ENCODE assay signal across 8 cellular contexts in genomic region chr17:39687101-39687545, GRCh38.
DNase-seq lines count a peak whose midpoint lies in the region; ATAC-seq and TF ChIP-seq lines count a peak whose summit lies in the region.

No MANE protein-coding gene starts in this region.

- H3K9me3 ChIP-seq in BLaER1: no peaks in the 10 kb centered on the region; the same call in 1 of the 2 replicates

- H3K27ac Mint-ChIP-seq in dendritic cell treated with granulocyte-macrophage colony-stimulating factor and Interleukin-4, amounts not matched to agents 40 ng/mL and 50 ng/mL, for 4 days: peak overlapping the region; percentile 84
- peak overlapping the region; percentile 95 to 99 (median 97) for H3K27ac Mint-ChIP-seq in nephron

- ATAC-seq in HG03097 (IDR thresholded peaks at IDR 0.05; ENCODE audit: low FRiP score, unreplicated experiment) (no peak), GM21360 (IDR thresholded peaks at IDR 0.05; ENCODE audit: unreplicated experiment) (no peak)

- H3K9me3 Mint-ChIP-seq in dendritic cell treated with granulocyte-macrophage colony-stimulating factor and Interleukin-4, amounts not matched to agents 40 ng/mL and 50 ng/mL, for 4 days: no peaks in the 10 kb centered on the region
- H3K9me3 Mint-ChIP-seq in nephron: no peaks in the 10 kb centered on the region

- intact Hi-C loops in dendritic cell treated with granulocyte-macrophage colony-stimulating factor and Interleukin-4, amounts not matched to agents 40 ng/mL and 50 ng/mL, for 4 days (cut with micrococcal nuclease): loop anchor here (5.0 kb wide), 1 partner anchor 240 kb away; the partner anchor contains the start of genes LRRC3C and ORMDL3

- DNase-seq in LNCaP clone FGC (ENCODE audit: low read depth): no peak
- no peak for DNase-seq in NCI-H2107 (lab: John Stamatoyannopoulos, UW)
- no peak for DNase-seq in NCI-H510A treated with DMSO at 0.1 percent for 48 hours (lab: John Stamatoyannopoulos, UW)

- H3K27me3 Mint-ChIP-seq in dendritic cell treated with granulocyte-macrophage colony-stimulating factor and Interleukin-4, amounts not matched to agents 40 ng/mL and 50 ng/mL, for 4 days: peaks cover 5% of the 10 kb centered on the region
- H3K27me3 Mint-ChIP-seq in nephron (ENCODE audit: low read depth): peaks cover 3% of the 10 kb centered on the region

- H3K27ac ChIP-seq in BLaER1: no peak overlapping the region; the same call in 1 of the 2 replicates

- peaks cover 19% of the 10 kb centered on the region; the same call in 1 of the 2 replicates for H3K36me3 ChIP-seq in BLaER1

- H3K4me2 ChIP-seq in BLaER1: peak overlapping the region; percentile 95

- no peaks in the 10 kb centered on the region for H3K27me3 ChIP-seq in BLaER1

- H3K9ac ChIP-seq in BLaER1: no peak overlapping the region

- peaks cover 21% of the 10 kb centered on the region for H3K4me1 Mint-ChIP-seq in dendritic cell treated with granulocyte-macrophage colony-stimulating factor and Interleukin-4, amounts not matched to agents 40 ng/mL and 50 ng/mL, for 4 days (ENCODE audit: low read depth)
- H3K4me1 Mint-ChIP-seq in nephron: peaks cover 22% of the 10 kb centered on the region

- H4K20me1 ChIP-seq in BLaER1: no peaks in the 10 kb centered on the region

- peaks cover 44% of the 10 kb centered on the region for H3K36me3 Mint-ChIP-seq in dendritic cell treated with granulocyte-macrophage colony-stimulating factor and Interleukin-4, amounts not matched to agents 40 ng/mL and 50 ng/mL, for 4 days (ENCODE audit: low read depth)
- peaks cover 29% of the 10 kb centered on the region for H3K36me3 Mint-ChIP-seq in nephron (ENCODE audit: low read depth)

- H3K4me1 ChIP-seq in BLaER1: peaks cover 18% of the 10 kb centered on the region

- H3K4me3 ChIP-seq in BLaER1: peak overlapping the region; percentile 76
- peak overlapping the region; percentile 81 for H3K4me3 ChIP-seq in LNCaP clone FGC (ENCODE audit: low read depth, low read length)

- TF ChIP-seq CTCF in LNCaP clone FGC (IDR thresholded peaks at IDR 0.05; ENCODE audit: control insufficient read depth, extremely low read depth, insufficient read depth) (no peak), nephron (IDR thresholded peaks at IDR 0.05; ENCODE audit: unreplicated experiment in 3 of 3) (no peak)

- peak overlapping the region; percentile 84 for H3K4me3 Mint-ChIP-seq in dendritic cell treated with granulocyte-macrophage colony-stimulating factor and Interleukin-4, amounts not matched to agents 40 ng/mL and 50 ng/mL, for 4 days
- H3K4me3 Mint-ChIP-seq in nephron: peak overlapping the region; percentile 89 to 97 (median 97)
